Comparison of ENCODE assay signal across 16 cellular contexts in the genomic region with DNA sequence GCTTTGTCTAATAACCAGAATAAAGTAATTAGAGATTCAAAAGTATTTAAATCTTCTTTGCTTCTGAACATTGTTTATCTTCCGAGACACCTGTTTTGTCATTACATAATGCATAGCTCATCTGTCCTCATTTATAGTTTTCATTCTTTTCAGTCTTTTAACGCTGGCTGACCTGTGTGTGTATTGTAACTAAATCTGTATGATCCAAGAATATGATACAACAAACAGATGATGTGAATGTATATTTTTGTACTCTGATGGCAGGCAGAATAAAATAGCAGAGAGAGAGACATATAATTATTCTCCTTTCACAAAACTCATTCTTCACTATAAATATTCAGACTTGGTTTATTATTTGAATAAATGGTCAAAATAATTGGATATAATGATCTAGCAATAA.
"Had no signal": no experiment of that assay in that cellular context is flagged by ENCODE, and none has a peak within 500 bp of the region (broad histone marks: within the 10 kb centered on the region; RNA-seq: fewer than 3 reads in every experiment).

No MANE protein-coding gene starts in this region.

- ATAC-seq: activated T-cell treated with anti-CD3 and anti-CD28 coated beads, Interleukin-2, amount 50 U/mL, for 72 hours; natural killer cell; stimulated activated effector memory CD8-positive, alpha-beta T cell treated with anti-CD3 and anti-CD28 coated beads, Interleukin-12 subunit alpha, Interleukin-12 subunit beta, amount 100 ng/mL, for 72 hours; upper lobe of right lung had no signal

- DNase-seq: activated CD4-positive, alpha-beta T cell treated with anti-CD3 and anti-CD28 coated beads, Interleukin-2, amount 10 ng/mL, durations not matched to agents 7 days and 5 days; activated CD4-positive, CD25-positive, alpha-beta regulatory T cell; activated CD8-positive, alpha-beta memory T cell treated with anti-CD3 and anti-CD28 coated beads, Interleukin-2, amount 50 U/mL, for 48 hours; activated gamma-delta T cell treated with Interleukin-2 at 50 U/mL for 16 hours; activated T-cell treated with anti-CD3 and anti-CD28 coated beads, Interleukin-2, amount 50 U/mL, for 72 hours; central memory CD4-positive, alpha-beta T cell; cortex of kidney; effector CD8-positive, alpha-beta T cell; esophagus squamous epithelium; kidney glomerular epithelial cell; mesenchymal stem cell; natural killer cell; retina; upper lobe of right lung had no signal

- H3K27ac ChIP-seq: esophagus squamous epithelium, thoracic aorta, upper lobe of right lung had no signal
